ENCODE assay signal across 8 cellular contexts in the genomic region with DNA sequence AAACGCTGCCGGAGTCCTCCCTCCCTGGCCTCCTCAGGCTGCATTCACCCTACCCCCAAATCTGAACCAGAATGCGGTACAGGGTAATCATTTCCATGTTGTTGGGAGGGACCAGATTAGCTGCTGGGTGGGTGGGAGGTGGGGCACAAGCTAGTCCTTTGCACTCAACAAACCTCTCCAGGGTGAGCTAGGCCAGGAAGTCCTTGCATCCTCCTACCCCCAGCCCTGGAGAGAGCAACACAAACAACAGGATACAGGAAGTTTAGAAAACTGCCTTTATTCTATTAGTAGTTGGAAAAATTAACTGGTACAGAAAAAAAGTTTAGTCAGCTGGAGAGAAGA. TPM values are rescaled to one million over a fixed set of nuclear protein-coding genes. Genes with fewer than 3 reads are reported as not detected.
DNase-seq lines count a peak whose midpoint lies in the region; ATAC-seq, FAIRE-seq and TF ChIP-seq lines count a peak whose summit lies in the region.

No MANE protein-coding gene starts in this region.

- WGBS in GM12878 (ENCODE audit: insufficient coverage, insufficient replicate concordance, low lambda C conversion rate, missing lambda C conversion rate): 33% methylated on average over 3 of the region's 3 CpGs

- peak overlapping the region; percentile 78 for H3K4me3 ChIP-seq in GM12865 (ENCODE audit: low read depth, low read length)
- peak overlapping the region; percentile 57; the same call in 1 of the 2 replicates for H3K4me3 ChIP-seq in GM12878

- in situ Hi-C loops in GM12878 (cut with MboI): no loop called here

- BruUV-seq in GM12878 (replicated peaks; lab: Mats Ljungman, UMichigan): no TSS peak

- no peak for DNase-seq in GM12865 (ENCODE audit: low read depth)
- DNase-seq in GM12878 (ENCODE audit: low read depth, low spot score): no peak
- DNase-seq in memory B cell (ENCODE audit: low spot score in 2 of 2): no peak
- DNase-seq in mucosa of gallbladder (ENCODE audit: low spot score): no peak
- DNase-seq in T-helper 9 cell: no peak
- no peak for DNase-seq in NCI-H1092 treated with DMSO at 0.1 percent for 48 hours (lab: John Stamatoyannopoulos, UW)
- no peak for DNase-seq in activated gamma-delta T cell treated with Interleukin-2 at 50 U/mL for 16 hours

- TF ChIP-seq RAD21 in GM12878 (IDR thresholded peaks at IDR 0.05; ENCODE audit: insufficient read depth, low read depth, low read length): no peak

- TF ChIP-seq CTCF in GM12865 (IDR thresholded peaks at IDR 0.05; ENCODE audit: insufficient read depth, low read depth, low read length, missing control alignments) (no peak), GM12878 (IDR thresholded peaks at IDR 0.05 in 2 of 3, conservative IDR thresholded peaks at IDR 0.05 in 1 of 3; ENCODE audit: control insufficient read depth in 2 of 3, extremely low read depth in 1 of 3, insufficient read depth in 1 of 3, low read depth in 3 of 3, low read length in 3 of 3) (no peak)

- no peak for FAIRE-seq in GM12878 (lab: Jason Lieb, UNC)

- peak overlapping the region; percentile 86 for H3K4me2 ChIP-seq in GM12878 (ENCODE audit: control insufficient read depth, insufficient read depth)

- H3K27ac ChIP-seq in GM12878 (ENCODE audit: control insufficient read depth, insufficient read depth): peak overlapping the region; percentile 96

- H3K36me3 ChIP-seq in GM12878 (ENCODE audit: control insufficient read depth in 2 of 2, insufficient read depth in 2 of 2, low read length in 1 of 2): peaks cover 14 to 30% of the 10 kb centered on the region in 2 experiments

- no peaks in the 10 kb centered on the region for H4K20me1 ChIP-seq in GM12878 (ENCODE audit: control insufficient read depth, insufficient read depth)

- intact Hi-C loops in GM12878 (cut with micrococcal nuclease; ENCODE audit: unreplicated experiment): loop anchor here (1.0 to 5.0 kb wide), 2 partner anchors 19 to 48 kb away; partner anchors contain the start of gene USP4

- H3K27me3 ChIP-seq in GM12878 (replicated peaks in 1 of 2; ENCODE audit: control insufficient read depth in 2 of 2, insufficient read depth in 2 of 2, low read length in 1 of 2): no peaks in the 10 kb centered on the region

- SMC1A ChIA-PET in GM12878 (lab: Charles Lee; ENCODE audit: uncharacterized antibody, unreplicated experiment): interaction anchor here (0.8 to 5.0 kb wide), 9 partner anchors 14 to 90 kb away, joined by 3 to 34 read pairs (median 5); partner anchors contain the start of genes RHOA, TCTA and USP4

- H3K79me2 ChIP-seq in GM12878 (ENCODE audit: control insufficient read depth, insufficient read depth, low read length): peaks cover 27% of the 10 kb centered on the region

- TF ChIP-seq EP300 in GM12878 (IDR thresholded peaks at IDR 0.05; ENCODE audit: borderline replicate concordance in 1 of 2, control insufficient read depth in 1 of 2, low read depth in 2 of 2, low read length in 2 of 2): no peak

- H3K9me3 Mint-ChIP-seq in memory B cell: no peaks in the 10 kb centered on the region

- H3K4me1 Mint-ChIP-seq in memory B cell: peaks cover 12% of the 10 kb centered on the region

- RAD21 ChIA-PET in GM12878 (lab: Charles Lee; ENCODE audit: unreplicated experiment): interaction anchor here (0.7 to 2.9 kb wide), 8 partner anchors 14 to 105 kb away, joined by 3 to 31 read pairs (median 5); partner anchors contain the start of genes RHOA, TCTA and USP4

- TF ChIP-seq POLR2A in GM12878 (IDR thresholded peaks at IDR 0.05; ENCODE audit: low read depth, low read length): no peak

- H3K9me3 ChIP-seq in GM12878 (replicated peaks; ENCODE audit: control insufficient read depth, insufficient read depth, low read length): no peaks in the 10 kb centered on the region

- H3K4me3 Mint-ChIP-seq in memory B cell: peak overlapping the region; percentile 97

- no peaks in the 10 kb centered on the region for H3K27me3 Mint-ChIP-seq in memory B cell

- ATAC-seq in HG03159 (IDR thresholded peaks at IDR 0.05; ENCODE audit: unreplicated experiment): peak; percentile 19
- peak; percentile 29; the same call in 2 of the 3 replicates for ATAC-seq in GM12878
- ATAC-seq in memory B cell (ENCODE audit: low read depth): no peak

- H3K27ac Mint-ChIP-seq in memory B cell: peak overlapping the region; percentile 91

- H3K4me1 ChIP-seq in GM12878 (ENCODE audit: control insufficient read depth, insufficient read depth, low read length): peaks cover 11% of the 10 kb centered on the region

- H2AFZ ChIP-seq in GM12878 (ENCODE audit: control insufficient read depth, low read depth, low read length): peak overlapping the region; percentile 71; the same call in 1 of the 2 replicates

- peaks cover 14% of the 10 kb centered on the region for H3K36me3 Mint-ChIP-seq in memory B cell

- peak overlapping the region; percentile 94 for H3K9ac ChIP-seq in GM12878 (ENCODE audit: control insufficient read depth, insufficient read depth, low read length)

- CTCF ChIA-PET in GM12878 (lab: Yijun Ruan, JAX): interaction anchor here (0.7 to 4.1 kb wide), 6 partner anchors 8 to 50 kb away, joined by 3 to 32 read pairs (median 4); partner anchors contain the start of gene USP4

- POLR2A ChIA-PET in GM12878 (lab: Charles Lee): interaction anchor here (0.5 to 4.2 kb wide), 14 partner anchors 14 to 265 kb away, joined by 3 to 40 read pairs (median 4); partner anchors contain the start of genes NICN1, QRICH1, RHOA and USP19

RNA-seq across cellular contexts. Expression of gene GPX1, which starts 0.7 kb away (rescaled TPM):
- 28.0 and 29.5 TPM in 2 replicates for total RNA-seq in GM12878 (2013; cell fraction: nucleolus; rRNA removed)
- total RNA-seq in GM12878 (2014; rRNA removed) (639 and 705 TPM in 2 replicates), GM12878 (2014; rRNA removed; fragmentation: Illumina TruSeq; extraction: Trizol) (210 and 245 TPM in 2 replicates), GM12878 (2021) (555 and 560 TPM in 2 replicates), mucosa of gallbladder (296 TPM)
- polyA plus RNA-seq in GM12878 (2011; ENCODE audit: low read depth): 149 TPM
- polyA plus RNA-seq in GM12878 (2011; rRNA removed) (70.8 and 155 TPM in 2 replicates), GM12878 (2014; fragmentation: Illumina TruSeq; extraction: Trizol) (12.8 and 143 TPM in 2 replicates), GM12878 (2014; fragmentation: Nextera tagmentation; extraction: Ambion mirVana) (100 to 1,000 TPM in 1 of 2 experiments, 10 to 100 TPM in 1; 32.0 to 174 TPM), GM12878 (2014; rRNA removed) (947 and 967 TPM in 2 replicates), GM12878 (2016; fragmentation: Nextera tagmentation; extraction: Ambion mirVana) (1,000 to 10,000 TPM; 1,103 to 1,121 TPM)
- polyA plus RNA-seq in GM12878 (2011; cell fraction: cytosol; rRNA removed): 287 and 437 TPM in 2 replicates
- 173 and 177 TPM in 2 replicates for polyA plus RNA-seq in GM12878 (2011; cell fraction: nucleus; rRNA removed)
- polyA plus RNA-seq in GM12878 (2012): 320 and 364 TPM in 2 replicates
- 42.4 and 98.3 TPM in 2 replicates for polyA minus RNA-seq in GM12878 (2011; rRNA and poly(A)+ RNA removed)
- polyA minus RNA-seq in GM12878 (2011; cell fraction: cytosol; rRNA and poly(A)+ RNA removed): 48.2 and 50.4 TPM in 2 replicates
- polyA minus RNA-seq in GM12878 (2011; cell fraction: nucleus; rRNA and poly(A)+ RNA removed): 27.4 and 51.1 TPM in 2 replicates

RNA-seq across cellular contexts. Expression of gene USP4, which starts 19.0 kb away (rescaled TPM):
- 110 and 117 TPM in 2 replicates for total RNA-seq in GM12878 (2013; cell fraction: nucleolus; rRNA removed)
- total RNA-seq in GM12878 (2014; rRNA removed): 24.8 and 26.5 TPM in 2 replicates
- 57.6 and 58.8 TPM in 2 replicates for total RNA-seq in GM12878 (2014; rRNA removed; fragmentation: Illumina TruSeq; extraction: Trizol)
- total RNA-seq in GM12878 (2021): 68.4 and 75.8 TPM in 2 replicates
- polyA plus RNA-seq in GM12878 (2011; ENCODE audit: low read depth): 45.0 TPM
- 72.1 and 77.1 TPM in 2 replicates for polyA plus RNA-seq in GM12878 (2011; rRNA removed)
- 58.3 and 61.3 TPM in 2 replicates for polyA plus RNA-seq in GM12878 (2011; cell fraction: cytosol; rRNA removed)
- polyA plus RNA-seq in GM12878 (2011; cell fraction: nucleus; rRNA removed): 74.7 and 82.1 TPM in 2 replicates
- 46.7 and 50.0 TPM in 2 replicates for polyA plus RNA-seq in GM12878 (2012)
- 70.6 and 80.9 TPM in 2 replicates for polyA plus RNA-seq in GM12878 (2014; fragmentation: Illumina TruSeq; extraction: Trizol)
- polyA plus RNA-seq in GM12878 (2014; fragmentation: Nextera tagmentation; extraction: Ambion mirVana): 10 to 100 TPM; 40.3 to 49.3 TPM
- polyA plus RNA-seq in GM12878 (2014; rRNA removed): 62.3 and 69.3 TPM in 2 replicates
- polyA plus RNA-seq in GM12878 (2016; fragmentation: Nextera tagmentation; extraction: Ambion mirVana): 10 to 100 TPM; 69.6 to 69.7 TPM
- 107 and 161 TPM in 2 replicates for polyA minus RNA-seq in GM12878 (2011; rRNA and poly(A)+ RNA removed)
- 24.5 and 27.2 TPM in 2 replicates for polyA minus RNA-seq in GM12878 (2011; cell fraction: cytosol; rRNA and poly(A)+ RNA removed)
- polyA minus RNA-seq in GM12878 (2011; cell fraction: nucleus; rRNA and poly(A)+ RNA removed): 36.3 and 64.6 TPM in 2 replicates
- 60.5 TPM for total RNA-seq in mucosa of gallbladder

RNA-seq across cellular contexts. Expression of gene RHOA, which starts 52.9 kb away (rescaled TPM):
- 56.0 and 62.2 TPM in 2 replicates for total RNA-seq in GM12878 (2013; cell fraction: nucleolus; rRNA removed)
- 246 and 269 TPM in 2 replicates for total RNA-seq in GM12878 (2014; rRNA removed)
- total RNA-seq in GM12878 (2014; rRNA removed; fragmentation: Illumina TruSeq; extraction: Trizol): 414 and 415 TPM in 2 replicates
- total RNA-seq in GM12878 (2021): 463 and 474 TPM in 2 replicates
- polyA plus RNA-seq in GM12878 (2011; ENCODE audit: low read depth): 370 TPM
- 265 and 285 TPM in 2 replicates for polyA plus RNA-seq in GM12878 (2011; rRNA removed)
- 340 and 373 TPM in 2 replicates for polyA plus RNA-seq in GM12878 (2011; cell fraction: cytosol; rRNA removed)
- polyA plus RNA-seq in GM12878 (2011; cell fraction: nucleus; rRNA removed): 212 and 231 TPM in 2 replicates
- polyA plus RNA-seq in GM12878 (2012): 407 and 450 TPM in 2 replicates
- polyA plus RNA-seq in GM12878 (2014; fragmentation: Illumina TruSeq; extraction: Trizol): 568 and 674 TPM in 2 replicates
- polyA plus RNA-seq in GM12878 (2014; fragmentation: Nextera tagmentation; extraction: Ambion mirVana): 1,000 to 10,000 TPM in 1 of 2 experiments, 100 to 1,000 TPM in 1; 696 to 1,049 TPM
- polyA plus RNA-seq in GM12878 (2014; rRNA removed): 332 and 351 TPM in 2 replicates
- 100 to 1,000 TPM; 683 to 684 TPM for polyA plus RNA-seq in GM12878 (2016; fragmentation: Nextera tagmentation; extraction: Ambion mirVana)
- 265 and 343 TPM in 2 replicates for polyA minus RNA-seq in GM12878 (2011; rRNA and poly(A)+ RNA removed)
- polyA minus RNA-seq in GM12878 (2011; cell fraction: cytosol; rRNA and poly(A)+ RNA removed): 183 and 242 TPM in 2 replicates
- 51.5 and 60.5 TPM in 2 replicates for polyA minus RNA-seq in GM12878 (2011; cell fraction: nucleus; rRNA and poly(A)+ RNA removed)
- 386 TPM for total RNA-seq in mucosa of gallbladder

RNA-seq across cellular contexts. Expression of gene TCTA, which starts 53.4 kb away (rescaled TPM):
- 34.8 and 38.6 TPM in 2 replicates for total RNA-seq in GM12878 (2013; cell fraction: nucleolus; rRNA removed)
- total RNA-seq in GM12878 (2014; rRNA removed): 17.3 and 17.7 TPM in 2 replicates
- 12.7 and 13.7 TPM in 2 replicates for total RNA-seq in GM12878 (2014; rRNA removed; fragmentation: Illumina TruSeq; extraction: Trizol)
- 17.7 and 18.3 TPM in 2 replicates for total RNA-seq in GM12878 (2021)
- 12.8 TPM for polyA plus RNA-seq in GM12878 (2011; ENCODE audit: low read depth)
- 11.6 and 18.2 TPM in 2 replicates for polyA plus RNA-seq in GM12878 (2011; rRNA removed)
- polyA plus RNA-seq in GM12878 (2011; cell fraction: cytosol; rRNA removed): 25.0 and 27.8 TPM in 2 replicates
- 9.3 and 9.7 TPM in 2 replicates for polyA plus RNA-seq in GM12878 (2011; cell fraction: nucleus; rRNA removed)
- 13.8 and 18.9 TPM in 2 replicates for polyA plus RNA-seq in GM12878 (2012)
- polyA plus RNA-seq in GM12878 (2014; fragmentation: Illumina TruSeq; extraction: Trizol): 27.6 and 30.5 TPM in 2 replicates
- 1 to 10 TPM; 6.5 to 7.1 TPM for polyA plus RNA-seq in GM12878 (2014; fragmentation: Nextera tagmentation; extraction: Ambion mirVana)
- 22.4 and 25.5 TPM in 2 replicates for polyA plus RNA-seq in GM12878 (2014; rRNA removed)
- 10 to 100 TPM; 27.6 to 27.9 TPM for polyA plus RNA-seq in GM12878 (2016; fragmentation: Nextera tagmentation; extraction: Ambion mirVana)
- polyA minus RNA-seq in GM12878 (2011; rRNA and poly(A)+ RNA removed): 19.4 and 27.8 TPM in 2 replicates
- polyA minus RNA-seq in GM12878 (2011; cell fraction: cytosol; rRNA and poly(A)+ RNA removed): 6.1 and 8.2 TPM in 2 replicates
- 12.0 and 24.1 TPM in 2 replicates for polyA minus RNA-seq in GM12878 (2011; cell fraction: nucleus; rRNA and poly(A)+ RNA removed)
- 57.6 TPM for total RNA-seq in mucosa of gallbladder
